Comparison of ENCODE assay signal across 15 cellular contexts in the genomic region with DNA sequence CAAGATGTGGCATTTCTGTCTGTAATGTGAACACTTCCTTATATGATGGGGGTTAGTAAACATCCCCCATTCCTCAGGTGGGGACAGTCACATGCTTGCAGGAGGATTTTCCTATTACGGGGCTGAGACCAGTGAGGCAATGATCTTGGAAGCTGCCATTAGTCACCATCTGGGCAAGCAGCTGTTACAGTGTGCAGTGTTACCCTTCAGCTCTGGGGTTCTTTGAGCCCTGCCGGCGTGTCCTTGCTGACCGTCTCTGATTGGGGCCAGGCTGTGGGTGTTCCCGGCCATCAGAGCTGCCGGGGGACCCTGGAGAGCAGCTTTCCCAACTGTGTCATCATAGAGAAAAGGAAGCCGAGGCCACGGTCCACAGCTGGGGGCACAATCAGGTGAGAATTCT.
DNase-seq lines count a peak whose midpoint lies in the region; ATAC-seq and TF ChIP-seq lines count a peak whose summit lies in the region.
"Had no signal": no experiment of that assay in that cellular context is flagged by ENCODE, and none has a peak within 500 bp of the region (broad histone marks: within the 10 kb centered on the region; RNA-seq: fewer than 3 reads in every experiment).

No MANE protein-coding gene starts in this region.

- CTCF ChIA-PET in BJ (lab: Yijun Ruan, JAX) = interaction anchor here (1.5 to 4.0 kb wide), 2 partner anchors 11 to 85 kb away, joined by 6 to 18 read pairs; no protein-coding TSS in a partner anchor

- H3K27me3 ChIP-seq in BJ (ENCODE audit: control insufficient read depth, insufficient read depth, low read length) (no peaks in the 10 kb centered on the region), tibial artery (no peaks in the 10 kb centered on the region)

- H3K27ac ChIP-seq in tibial artery = no peak overlapping the region

- H3K9me3 ChIP-seq in mucosa of descending colon (no peaks in the 10 kb centered on the region), tibial artery (no peaks in the 10 kb centered on the region)

- no peak overlapping the region for H3K4me3 ChIP-seq in BJ (ENCODE audit: low read depth, low read length)
- no peak overlapping the region for H3K4me3 ChIP-seq in cardiac fibroblast (replicated peaks in 1 of 2; ENCODE audit: low read depth in 2 of 2, low read length in 2 of 2)
- no peak overlapping the region for H3K4me3 ChIP-seq in mucosa of descending colon
- no peak overlapping the region for H3K4me3 ChIP-seq in tibial artery

- DNase-seq in BJ (ENCODE audit: low read depth) = no peak
- DNase-seq in LHCN-M2 (ENCODE audit: low read depth) = peak; percentile 88
- peak; percentile 39 to 67 for DNase-seq in cardiac fibroblast (ENCODE audit: low read depth in 2 of 2)
- no peak for DNase-seq in mucosa of descending colon
- DNase-seq in NCI-H510A treated with DMSO at 0.1 percent for 48 hours (lab: John Stamatoyannopoulos, UW) = no peak
- DNase-seq in tibial artery = no peak
- DNase-seq: activated CD4-positive, alpha-beta T cell treated with anti-CD3 and anti-CD28 coated beads, Interleukin-2, amount 50 U/mL, for 1 hour; activated naive CD8-positive, alpha-beta T cell treated with anti-CD3 and anti-CD28 coated beads, Interleukin-2, amount 10 ng/mL, durations not matched to agents 7 days and 5 days; activated T-cell treated with anti-CD3 and anti-CD28 coated beads, Interleukin-2, amount 50 U/mL, for 4 hours; natural killer cell; SIG-M5; T-helper 9 cell had no signal

- no peaks in the 10 kb centered on the region for H3K36me3 ChIP-seq in BJ (ENCODE audit: control insufficient read depth, insufficient read depth, low read length)
- no peaks in the 10 kb centered on the region for H3K36me3 ChIP-seq in mucosa of descending colon (ENCODE audit: low read depth)
- H3K36me3 ChIP-seq in tibial artery = no peaks in the 10 kb centered on the region

- 0 out of 2 replicates have a peak, but pooled peaks have one; percentile 6 for TF ChIP-seq CTCF in BJ (IDR thresholded peaks at IDR 0.05; ENCODE audit: insufficient read depth, low read depth, low read length)
- TF ChIP-seq CTCF in cardiac fibroblast (IDR thresholded peaks at IDR 0.05; ENCODE audit: low read depth, low read length) = no peak
- no peak for TF ChIP-seq CTCF in mucosa of descending colon (IDR thresholded peaks at IDR 0.05)
- no peak for TF ChIP-seq CTCF in tibial artery (IDR thresholded peaks at IDR 0.05)

- POLR2A ChIA-PET in BJ (lab: Charles Lee) = no interaction called here

- H3K4me1 ChIP-seq in mucosa of descending colon (ENCODE audit: low read depth) (no peaks in the 10 kb centered on the region), tibial artery (peaks cover 0 to 15% (median 12%) of the 10 kb centered on the region in 4 donors)

- intact Hi-C loops in mucosa of descending colon (cut with DNase I, micrococcal nuclease) = no loop called here
- intact Hi-C loops in tibial artery (cut with DNase I; ENCODE audit: low total_unique reads) = no loop called here

- peak; percentile 13 for ATAC-seq in mucosa of descending colon
- ATAC-seq in HG03521 (IDR thresholded peaks at IDR 0.05; ENCODE audit: unreplicated experiment) = no peak
- ATAC-seq in HG03280 (IDR thresholded peaks at IDR 0.05; ENCODE audit: unreplicated experiment) = no peak
- ATAC-seq: activated T-cell treated with anti-CD3 and anti-CD28 coated beads, Interleukin-2, amount 50 U/mL, for 4 hours; HepG2; natural killer cell had no signal

Comparison
In these comparisons a context has a peak if more than half of its experiments do, and no peak if none do; other contexts are left out.
1. DNase-seq: peak in LHCN-M2 (single experiment) and cardiac fibroblast (2 of 2); none in BJ (single experiment), mucosa of descending colon (0 of 3), NCI-H510A treated with DMSO at 0.1 percent for 48 hours (single experiment) and tibial artery (0 of 2).